11 cellular contexts compared by ENCODE assay signal in the genomic region with DNA sequence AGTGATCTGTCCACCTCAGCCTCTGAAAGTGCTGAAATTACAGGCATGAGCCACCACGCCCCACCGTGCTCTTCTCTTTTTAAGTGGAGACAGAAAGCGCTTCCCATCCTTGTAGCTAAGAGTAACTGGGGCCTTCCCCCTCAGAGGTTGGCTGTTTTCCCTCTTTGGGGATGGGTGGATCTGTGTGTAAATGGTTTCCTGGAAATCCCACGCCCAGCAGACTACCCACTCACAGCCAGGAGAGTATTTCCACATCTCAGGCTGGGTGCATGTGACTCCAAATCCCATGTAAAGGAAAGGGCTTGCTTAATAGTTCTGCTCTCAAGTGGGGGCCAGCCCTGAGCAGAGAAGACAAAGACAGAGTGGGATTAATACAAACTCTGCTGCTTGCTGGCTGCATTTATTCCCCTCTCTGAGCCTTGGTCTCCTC. TPM values are rescaled to one million over a fixed set of nuclear protein-coding genes. Genes with fewer than 3 reads are reported as not detected.
DNase-seq lines count a peak whose midpoint lies in the region; ATAC-seq, FAIRE-seq and TF ChIP-seq lines count a peak whose summit lies in the region.
"Had no signal": no experiment of that assay in that cellular context is flagged by ENCODE, and none has a peak within 500 bp of the region (broad histone marks: within the 10 kb centered on the region; RNA-seq: fewer than 3 reads in every experiment).

No MANE protein-coding gene starts in this region.

- H3K4me1 Mint-ChIP-seq in stimulated activated naive B cell treated with anti-CD40 and anti-IgM and Interleukin-4, amounts not matched to agents 10 μg/mL and 1 μg/mL and 100 μg/mL, for 72 hours = no peaks in the 10 kb centered on the region

- DNase-seq in NCI-H226 = peak; percentile 30
- peak; percentile 96 for DNase-seq in fibroblast of gingiva (ENCODE audit: low read depth)
- DNase-seq in mucosa of gallbladder (ENCODE audit: low spot score) = peak; percentile 64
- peak; percentile 67 for DNase-seq in ureter (ENCODE audit: low spot score)
- DNase-seq in GM19239 (ENCODE audit: insufficient read length, low spot score) = no peak
- no peak for DNase-seq in stimulated activated naive B cell treated with anti-CD40 and anti-IgM and Interleukin-4, amounts not matched to agents 10 μg/mL and 1 μg/mL and 100 μg/mL, for 72 hours
- DNase-seq in HEK293T (ENCODE audit: extremely low spot score) = no peak
- DNase-seq: activated CD4-positive, CD25-positive, alpha-beta regulatory T cell; activated gamma-delta T cell; islet precursor cell; SIG-M5 had no signal

- no peak overlapping the region for H3K27ac Mint-ChIP-seq in stimulated activated naive B cell treated with anti-CD40 and anti-IgM and Interleukin-4, amounts not matched to agents 10 μg/mL and 1 μg/mL and 100 μg/mL, for 72 hours

- no peak for FAIRE-seq in GM19239 (lab: Jason Lieb, UNC)

- POLR2A ChIA-PET in HEK293T (lab: Yijun Ruan, JAX) = no interaction called here

- no peak overlapping the region for H3K4me3 Mint-ChIP-seq in stimulated activated naive B cell treated with anti-CD40 and anti-IgM and Interleukin-4, amounts not matched to agents 10 μg/mL and 1 μg/mL and 100 μg/mL, for 72 hours

- H3K27me3 Mint-ChIP-seq in stimulated activated naive B cell treated with anti-CD40 and anti-IgM and Interleukin-4, amounts not matched to agents 10 μg/mL and 1 μg/mL and 100 μg/mL, for 72 hours = peaks cover 0 to 4% of the 10 kb centered on the region in 2 donors

- CTCF ChIA-PET in HEK293T (lab: Yijun Ruan, JAX) = no interaction called here

- H3K36me3 Mint-ChIP-seq in stimulated activated naive B cell treated with anti-CD40 and anti-IgM and Interleukin-4, amounts not matched to agents 10 μg/mL and 1 μg/mL and 100 μg/mL, for 72 hours = no peaks in the 10 kb centered on the region

- no peaks in the 10 kb centered on the region for H3K9me3 Mint-ChIP-seq in stimulated activated naive B cell treated with anti-CD40 and anti-IgM and Interleukin-4, amounts not matched to agents 10 μg/mL and 1 μg/mL and 100 μg/mL, for 72 hours

- no peak for ATAC-seq in stimulated activated naive B cell treated with anti-CD40 and anti-IgM and Interleukin-4, amounts not matched to agents 10 μg/mL and 1 μg/mL and 100 μg/mL, for 72 hours (replicated peaks)

TF ChIP-seq in HEK293T, 16 proteins besides CTCF, POLR2A, EP300 and RAD21:
- TF ChIP-seq LEF1 (IDR thresholded peaks at IDR 0.05; ENCODE audit: borderline replicate concordance) (no peak), FOXM1 (IDR thresholded peaks at IDR 0.05; ENCODE audit: borderline replicate concordance) (no peak), NFRKB (IDR thresholded peaks at IDR 0.05) (no peak), BHLHE40 (IDR thresholded peaks at IDR 0.05; ENCODE audit: borderline replicate concordance) (no peak), L3MBTL2 (conservative IDR thresholded peaks at IDR 0.05) (no peak), SP1 (IDR thresholded peaks at IDR 0.05) (no peak), FOXA1 (IDR thresholded peaks at IDR 0.05) (no peak), FOXK2 (IDR thresholded peaks at IDR 0.05) (no peak), SUZ12 (IDR thresholded peaks at IDR 0.05) (no peak), HDGF (IDR thresholded peaks at IDR 0.05; ENCODE audit: borderline replicate concordance) (no peak), TARDBP (IDR thresholded peaks at IDR 0.05) (no peak)
- TF ChIP-seq, protein P1, sequence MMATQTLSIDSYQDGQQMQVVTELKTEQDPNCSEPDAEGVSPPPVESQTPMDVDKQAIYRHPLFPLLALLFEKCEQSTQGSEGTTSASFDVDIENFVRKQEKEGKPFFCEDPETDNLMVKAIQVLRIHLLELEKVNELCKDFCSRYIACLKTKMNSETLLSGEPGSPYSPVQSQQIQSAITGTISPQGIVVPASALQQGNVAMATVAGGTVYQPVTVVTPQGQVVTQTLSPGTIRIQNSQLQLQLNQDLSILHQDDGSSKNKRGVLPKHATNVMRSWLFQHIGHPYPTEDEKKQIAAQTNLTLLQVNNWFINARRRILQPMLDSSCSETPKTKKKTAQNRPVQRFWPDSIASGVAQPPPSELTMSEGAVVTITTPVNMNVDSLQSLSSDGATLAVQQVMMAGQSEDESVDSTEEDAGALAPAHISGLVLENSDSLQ (IDR thresholded peaks at IDR 0.05) = no peak

RNA-seq across cellular contexts. Expression of a gene that starts 19.6 kb away (rescaled TPM):
- total RNA-seq in mucosa of gallbladder = 32.0 TPM
- 50.2 TPM for total RNA-seq in ureter

RNA-seq across cellular contexts. Expression of a gene that starts 39.9 kb away (rescaled TPM):
- total RNA-seq in mucosa of gallbladder = 40.1 TPM
- total RNA-seq in ureter = 44.4 TPM

Comparison
In these comparisons a context has a peak if more than half of its experiments do, and no peak if none do; other contexts are left out.
1. DNase-seq: peak in NCI-H226 (single experiment), fibroblast of gingiva (single experiment), mucosa of gallbladder (single experiment) and ureter (single experiment); none in GM19239 (single experiment), stimulated activated naive B cell treated with anti-CD40 and anti-IgM and Interleukin-4, amounts not matched to agents 10 μg/mL and 1 μg/mL and 100 μg/mL, for 72 hours (single experiment) and HEK293T (single experiment).